ENCODE assay signal across 1 cellular context in the genomic region with DNA sequence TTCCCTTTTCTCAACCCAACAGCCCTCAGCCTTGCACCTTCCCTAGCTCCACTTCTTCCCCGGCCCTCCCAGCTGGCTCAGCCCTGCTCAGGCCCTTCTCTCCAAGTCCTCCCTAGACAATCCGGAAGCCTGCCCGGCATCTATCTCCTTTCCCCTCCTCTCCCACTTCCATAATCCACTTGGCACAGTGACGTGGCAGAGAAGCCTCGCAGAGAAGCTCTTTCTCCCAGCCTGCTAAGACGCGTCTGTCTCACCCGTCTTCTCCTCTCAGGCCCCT.
TF ChIP-seq lines count a peak whose summit lies in the region.

No MANE protein-coding gene starts in this region.

TF ChIP-seq in K562, 482 proteins besides CTCF, POLR2A, EP300 and RAD21 (continued from another document):
- TF ChIP-seq ATF1 (CRISPR knock-in tag; IDR thresholded peaks at IDR 0.05): no peak
- peak; percentile 56; the same call in 1 of the 2 replicates for TF ChIP-seq ATF1 (tag; IDR thresholded peaks at IDR 0.05)
- TF ChIP-seq ZNF551 (CRISPR knock-in tag; IDR thresholded peaks at IDR 0.05): no peak
- peak; percentile 47; the same call in 1 of the 2 replicates for TF ChIP-seq EP400 (IDR thresholded peaks at IDR 0.05)
- TF ChIP-seq, protein P1, sequence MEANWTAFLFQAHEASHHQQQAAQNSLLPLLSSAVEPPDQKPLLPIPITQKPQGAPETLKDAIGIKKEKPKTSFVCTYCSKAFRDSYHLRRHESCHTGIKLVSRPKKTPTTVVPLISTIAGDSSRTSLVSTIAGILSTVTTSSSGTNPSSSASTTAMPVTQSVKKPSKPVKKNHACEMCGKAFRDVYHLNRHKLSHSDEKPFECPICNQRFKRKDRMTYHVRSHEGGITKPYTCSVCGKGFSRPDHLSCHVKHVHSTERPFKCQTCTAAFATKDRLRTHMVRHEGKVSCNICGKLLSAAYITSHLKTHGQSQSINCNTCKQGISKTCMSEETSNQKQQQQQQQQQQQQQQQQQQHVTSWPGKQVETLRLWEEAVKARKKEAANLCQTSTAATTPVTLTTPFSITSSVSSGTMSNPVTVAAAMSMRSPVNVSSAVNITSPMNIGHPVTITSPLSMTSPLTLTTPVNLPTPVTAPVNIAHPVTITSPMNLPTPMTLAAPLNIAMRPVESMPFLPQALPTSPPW (CRISPR knock-in tag; IDR thresholded peaks at IDR 0.05): no peak
- no peak for TF ChIP-seq SIX5 (IDR thresholded peaks at IDR 0.05; ENCODE audit: borderline replicate concordance in 1 of 2, insufficient read depth in 1 of 2, low read depth in 1 of 2, low read length in 2 of 2)
- TF ChIP-seq, protein P2, sequence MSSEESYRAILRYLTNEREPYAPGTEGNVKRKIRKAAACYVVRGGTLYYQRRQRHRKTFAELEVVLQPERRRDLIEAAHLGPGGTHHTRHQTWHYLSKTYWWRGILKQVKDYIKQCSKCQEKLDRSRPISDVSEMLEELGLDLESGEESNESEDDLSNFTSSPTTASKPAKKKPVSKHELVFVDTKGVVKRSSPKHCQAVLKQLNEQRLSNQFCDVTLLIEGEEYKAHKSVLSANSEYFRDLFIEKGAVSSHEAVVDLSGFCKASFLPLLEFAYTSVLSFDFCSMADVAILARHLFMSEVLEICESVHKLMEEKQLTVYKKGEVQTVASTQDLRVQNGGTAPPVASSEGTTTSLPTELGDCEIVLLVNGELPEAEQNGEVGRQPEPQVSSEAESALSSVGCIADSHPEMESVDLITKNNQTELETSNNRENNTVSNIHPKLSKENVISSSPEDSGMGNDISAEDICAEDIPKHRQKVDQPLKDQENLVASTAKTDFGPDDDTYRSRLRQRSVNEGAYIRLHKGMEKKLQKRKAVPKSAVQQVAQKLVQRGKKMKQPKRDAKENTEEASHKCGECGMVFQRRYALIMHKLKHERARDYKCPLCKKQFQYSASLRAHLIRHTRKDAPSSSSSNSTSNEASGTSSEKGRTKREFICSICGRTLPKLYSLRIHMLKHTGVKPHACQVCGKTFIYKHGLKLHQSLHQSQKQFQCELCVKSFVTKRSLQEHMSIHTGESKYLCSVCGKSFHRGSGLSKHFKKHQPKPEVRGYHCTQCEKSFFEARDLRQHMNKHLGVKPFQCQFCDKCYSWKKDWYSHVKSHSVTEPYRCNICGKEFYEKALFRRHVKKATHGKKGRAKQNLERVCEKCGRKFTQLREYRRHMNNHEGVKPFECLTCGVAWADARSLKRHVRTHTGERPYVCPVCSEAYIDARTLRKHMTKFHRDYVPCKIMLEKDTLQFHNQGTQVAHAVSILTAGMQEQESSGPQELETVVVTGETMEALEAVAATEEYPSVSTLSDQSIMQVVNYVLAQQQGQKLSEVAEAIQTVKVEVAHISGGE (CRISPR knock-in tag; IDR thresholded peaks at IDR 0.05): no peak
- no peak for TF ChIP-seq TFAM (CRISPR knock-in tag; conservative IDR thresholded peaks at IDR 0.05)
- 0 out of 2 replicates have a peak, but pooled peaks have one; percentile 21 for TF ChIP-seq NFE2 (IDR thresholded peaks at IDR 0.05; ENCODE audit: low read depth)
- TF ChIP-seq, protein P3, sequence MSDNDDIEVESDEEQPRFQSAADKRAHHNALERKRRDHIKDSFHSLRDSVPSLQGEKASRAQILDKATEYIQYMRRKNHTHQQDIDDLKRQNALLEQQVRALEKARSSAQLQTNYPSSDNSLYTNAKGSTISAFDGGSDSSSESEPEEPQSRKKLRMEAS (CRISPR knock-in tag; IDR thresholded peaks at IDR 0.05): peak; percentile 32; the same call in 1 of the 2 replicates
- TF ChIP-seq ILK (tag; IDR thresholded peaks at IDR 0.05; ENCODE audit: borderline replicate concordance, low read depth): no peak
- TF ChIP-seq, protein P4, sequence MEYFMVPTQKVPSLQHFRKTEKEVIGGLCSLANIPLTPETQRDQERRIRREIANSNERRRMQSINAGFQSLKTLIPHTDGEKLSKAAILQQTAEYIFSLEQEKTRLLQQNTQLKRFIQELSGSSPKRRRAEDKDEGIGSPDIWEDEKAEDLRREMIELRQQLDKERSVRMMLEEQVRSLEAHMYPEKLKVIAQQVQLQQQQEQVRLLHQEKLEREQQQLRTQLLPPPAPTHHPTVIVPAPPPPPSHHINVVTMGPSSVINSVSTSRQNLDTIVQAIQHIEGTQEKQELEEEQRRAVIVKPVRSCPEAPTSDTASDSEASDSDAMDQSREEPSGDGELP (CRISPR knock-in tag; IDR thresholded peaks at IDR 0.05; ENCODE audit: borderline replicate concordance): peak; percentile 30; the same call in 1 of the 2 replicates
- TF ChIP-seq HIVEP1 (CRISPR knock-in tag; IDR thresholded peaks at IDR 0.05): no peak
- TF ChIP-seq SMARCB1 (IDR thresholded peaks at IDR 0.05; ENCODE audit: insufficient read length, low read depth): no peak
- no peak for TF ChIP-seq PYGO2 (tag; IDR thresholded peaks at IDR 0.05)
- no peak for TF ChIP-seq HDAC2 (IDR thresholded peaks at IDR 0.05)
- TF ChIP-seq NBN (IDR thresholded peaks at IDR 0.05; ENCODE audit: low read depth): no peak
- TF ChIP-seq RBBP5 (IDR thresholded peaks at IDR 0.05; ENCODE audit: borderline replicate concordance, insufficient read depth, low read length, poor library complexity, severe bottlenecking): peak; percentile 32
- TF ChIP-seq, protein P5, sequence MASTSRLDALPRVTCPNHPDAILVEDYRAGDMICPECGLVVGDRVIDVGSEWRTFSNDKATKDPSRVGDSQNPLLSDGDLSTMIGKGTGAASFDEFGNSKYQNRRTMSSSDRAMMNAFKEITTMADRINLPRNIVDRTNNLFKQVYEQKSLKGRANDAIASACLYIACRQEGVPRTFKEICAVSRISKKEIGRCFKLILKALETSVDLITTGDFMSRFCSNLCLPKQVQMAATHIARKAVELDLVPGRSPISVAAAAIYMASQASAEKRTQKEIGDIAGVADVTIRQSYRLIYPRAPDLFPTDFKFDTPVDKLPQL (IDR thresholded peaks at IDR 0.05; ENCODE audit: extremely low read depth, insufficient read length): no peak
- no peak for TF ChIP-seq SIN3B (IDR thresholded peaks at IDR 0.05; ENCODE audit: low read depth)
- no peak for TF ChIP-seq RBM34 (IDR thresholded peaks at IDR 0.05; ENCODE audit: borderline replicate concordance, insufficient read depth, low read length)
- no peak for TF ChIP-seq ZNF830 (CRISPR knock-in tag; IDR thresholded peaks at IDR 0.05)
- TF ChIP-seq FOXK2 (conservative IDR thresholded peaks at IDR 0.05 in 1 of 2, IDR thresholded peaks at IDR 0.05 in 1 of 2; ENCODE audit: low read depth in 2 of 2): no peak
- TF ChIP-seq, protein P6, sequence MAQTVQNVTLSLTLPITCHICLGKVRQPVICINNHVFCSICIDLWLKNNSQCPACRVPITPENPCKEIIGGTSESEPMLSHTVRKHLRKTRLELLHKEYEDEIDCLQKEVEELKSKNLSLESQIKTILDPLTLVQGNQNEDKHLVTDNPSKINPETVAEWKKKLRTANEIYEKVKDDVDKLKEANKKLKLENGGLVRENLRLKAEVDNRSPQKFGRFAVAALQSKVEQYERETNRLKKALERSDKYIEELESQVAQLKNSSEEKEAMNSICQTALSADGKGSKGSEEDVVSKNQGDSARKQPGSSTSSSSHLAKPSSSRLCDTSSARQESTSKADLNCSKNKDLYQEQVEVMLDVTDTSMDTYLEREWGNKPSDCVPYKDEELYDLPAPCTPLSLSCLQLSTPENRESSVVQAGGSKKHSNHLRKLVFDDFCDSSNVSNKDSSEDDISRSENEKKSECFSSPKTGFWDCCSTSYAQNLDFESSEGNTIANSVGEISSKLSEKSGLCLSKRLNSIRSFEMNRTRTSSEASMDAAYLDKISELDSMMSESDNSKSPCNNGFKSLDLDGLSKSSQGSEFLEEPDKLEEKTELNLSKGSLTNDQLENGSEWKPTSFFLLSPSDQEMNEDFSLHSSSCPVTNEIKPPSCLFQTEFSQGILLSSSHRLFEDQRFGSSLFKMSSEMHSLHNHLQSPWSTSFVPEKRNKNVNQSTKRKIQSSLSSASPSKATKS (CRISPR knock-in tag; IDR thresholded peaks at IDR 0.05): no peak
- no peak; the same call in 1 of the 2 replicates for TF ChIP-seq ELF1 (tag; IDR thresholded peaks at IDR 0.05)
- no peak for TF ChIP-seq TRIM24 (IDR thresholded peaks at IDR 0.05)
- TF ChIP-seq, protein P7, sequence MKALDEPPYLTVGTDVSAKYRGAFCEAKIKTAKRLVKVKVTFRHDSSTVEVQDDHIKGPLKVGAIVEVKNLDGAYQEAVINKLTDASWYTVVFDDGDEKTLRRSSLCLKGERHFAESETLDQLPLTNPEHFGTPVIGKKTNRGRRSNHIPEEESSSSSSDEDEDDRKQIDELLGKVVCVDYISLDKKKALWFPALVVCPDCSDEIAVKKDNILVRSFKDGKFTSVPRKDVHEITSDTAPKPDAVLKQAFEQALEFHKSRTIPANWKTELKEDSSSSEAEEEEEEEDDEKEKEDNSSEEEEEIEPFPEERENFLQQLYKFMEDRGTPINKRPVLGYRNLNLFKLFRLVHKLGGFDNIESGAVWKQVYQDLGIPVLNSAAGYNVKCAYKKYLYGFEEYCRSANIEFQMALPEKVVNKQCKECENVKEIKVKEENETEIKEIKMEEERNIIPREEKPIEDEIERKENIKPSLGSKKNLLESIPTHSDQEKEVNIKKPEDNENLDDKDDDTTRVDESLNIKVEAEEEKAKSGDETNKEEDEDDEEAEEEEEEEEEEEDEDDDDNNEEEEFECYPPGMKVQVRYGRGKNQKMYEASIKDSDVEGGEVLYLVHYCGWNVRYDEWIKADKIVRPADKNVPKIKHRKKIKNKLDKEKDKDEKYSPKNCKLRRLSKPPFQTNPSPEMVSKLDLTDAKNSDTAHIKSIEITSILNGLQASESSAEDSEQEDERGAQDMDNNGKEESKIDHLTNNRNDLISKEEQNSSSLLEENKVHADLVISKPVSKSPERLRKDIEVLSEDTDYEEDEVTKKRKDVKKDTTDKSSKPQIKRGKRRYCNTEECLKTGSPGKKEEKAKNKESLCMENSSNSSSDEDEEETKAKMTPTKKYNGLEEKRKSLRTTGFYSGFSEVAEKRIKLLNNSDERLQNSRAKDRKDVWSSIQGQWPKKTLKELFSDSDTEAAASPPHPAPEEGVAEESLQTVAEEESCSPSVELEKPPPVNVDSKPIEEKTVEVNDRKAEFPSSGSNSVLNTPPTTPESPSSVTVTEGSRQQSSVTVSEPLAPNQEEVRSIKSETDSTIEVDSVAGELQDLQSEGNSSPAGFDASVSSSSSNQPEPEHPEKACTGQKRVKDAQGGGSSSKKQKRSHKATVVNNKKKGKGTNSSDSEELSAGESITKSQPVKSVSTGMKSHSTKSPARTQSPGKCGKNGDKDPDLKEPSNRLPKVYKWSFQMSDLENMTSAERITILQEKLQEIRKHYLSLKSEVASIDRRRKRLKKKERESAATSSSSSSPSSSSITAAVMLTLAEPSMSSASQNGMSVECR (CRISPR knock-in tag; IDR thresholded peaks at IDR 0.05): peak; percentile 70; the same call in 1 of the 2 replicates
- TF ChIP-seq RFX5 (IDR thresholded peaks at IDR 0.05; ENCODE audit: low read depth, low read length): no peak
- TF ChIP-seq, protein P8, sequence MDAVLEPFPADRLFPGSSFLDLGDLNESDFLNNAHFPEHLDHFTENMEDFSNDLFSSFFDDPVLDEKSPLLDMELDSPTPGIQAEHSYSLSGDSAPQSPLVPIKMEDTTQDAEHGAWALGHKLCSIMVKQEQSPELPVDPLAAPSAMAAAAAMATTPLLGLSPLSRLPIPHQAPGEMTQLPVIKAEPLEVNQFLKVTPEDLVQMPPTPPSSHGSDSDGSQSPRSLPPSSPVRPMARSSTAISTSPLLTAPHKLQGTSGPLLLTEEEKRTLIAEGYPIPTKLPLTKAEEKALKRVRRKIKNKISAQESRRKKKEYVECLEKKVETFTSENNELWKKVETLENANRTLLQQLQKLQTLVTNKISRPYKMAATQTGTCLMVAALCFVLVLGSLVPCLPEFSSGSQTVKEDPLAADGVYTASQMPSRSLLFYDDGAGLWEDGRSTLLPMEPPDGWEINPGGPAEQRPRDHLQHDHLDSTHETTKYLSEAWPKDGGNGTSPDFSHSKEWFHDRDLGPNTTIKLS (IDR thresholded peaks at IDR 0.05; ENCODE audit: borderline replicate concordance, low read depth): peak; percentile 85
- no peak for TF ChIP-seq ZNF699 (CRISPR knock-in tag; IDR thresholded peaks at IDR 0.05; ENCODE audit: insufficient replicate concordance)
- TF ChIP-seq FOXM1 (IDR thresholded peaks at IDR 0.05; ENCODE audit: low read depth): no peak
- TF ChIP-seq FOXM1 (CRISPR knock-in tag; IDR thresholded peaks at IDR 0.05; ENCODE audit: low read depth): no peak
- peak; percentile 15 for TF ChIP-seq HNRNPLL (IDR thresholded peaks at IDR 0.05; ENCODE audit: low read depth, low read length, poor library complexity, severe bottlenecking)
- peak; percentile 11; the same call in 1 of the 2 replicates for TF ChIP-seq RBFOX2 (IDR thresholded peaks at IDR 0.05; ENCODE audit: low read depth, low read length)
- peak; percentile 61 for TF ChIP-seq CREM (IDR thresholded peaks at IDR 0.05; ENCODE audit: low read depth)
- no peak for TF ChIP-seq POLR2H (tag; IDR thresholded peaks at IDR 0.05; ENCODE audit: low read depth)
- 0 out of 2 replicates have a peak, but pooled peaks have one; percentile 0 for TF ChIP-seq SPI1 (IDR thresholded peaks at IDR 0.05; ENCODE audit: borderline replicate concordance, low read depth, low read length)
